ENCODE assay signal across 8 cellular contexts in the genomic region with DNA sequence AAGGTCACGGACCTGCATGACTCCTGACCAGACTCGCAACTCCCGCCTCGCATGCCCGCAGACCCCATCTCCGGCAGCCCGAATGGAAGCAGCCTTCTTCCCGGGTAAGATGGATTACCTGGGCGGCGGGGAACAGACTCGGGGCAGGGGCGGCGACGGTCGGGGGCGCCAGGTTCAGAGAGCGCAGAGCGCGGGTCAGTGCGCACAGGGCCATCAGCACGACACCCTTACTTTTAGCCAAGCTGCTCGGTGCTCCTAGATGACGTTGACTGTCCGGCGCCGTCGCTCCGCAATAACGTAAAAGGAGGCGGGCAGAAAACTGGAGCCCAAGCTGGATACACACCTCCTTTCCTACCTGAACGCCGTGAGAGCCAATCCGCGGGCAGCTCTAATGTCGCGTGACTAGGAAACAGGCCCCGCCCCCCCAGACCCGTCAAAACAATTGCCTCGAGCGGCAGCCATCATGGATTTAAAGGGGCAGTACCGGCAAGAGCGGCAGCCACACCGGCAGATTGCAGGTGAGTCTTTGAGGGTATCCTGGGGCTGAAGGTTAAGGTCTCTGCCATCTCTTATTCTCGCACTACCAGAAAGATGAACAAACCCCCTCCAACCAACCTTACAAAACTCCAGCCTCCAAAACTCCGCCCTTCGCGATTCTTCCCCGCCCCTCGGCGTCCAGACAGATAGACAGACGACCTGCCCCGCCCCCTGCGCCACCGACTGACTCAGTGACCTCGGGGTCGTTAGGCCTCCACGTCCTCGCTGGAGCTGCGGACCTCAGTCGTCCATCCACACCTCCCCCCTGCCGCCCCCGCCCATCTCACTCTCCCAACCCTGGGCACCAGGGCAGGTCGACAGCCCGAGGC. TPM values are rescaled to one million over a fixed set of nuclear protein-coding genes. Genes with fewer than 3 reads are reported as not detected.
DNase-seq lines count a peak whose midpoint lies in the region; TF ChIP-seq lines count a peak whose summit lies in the region.

A gene (plus strand): TSS at position 464 of the 866 bp plus-strand sequence. CDS start 1,705 bp downstream, outside the sequence.
A gene (minus strand): TSS at position 267 of the 866 bp plus-strand sequence. CDS start 53 bp downstream, at position 214.

- peak within 1 kb of the TSS; percentile 89 for H3K9ac ChIP-seq in H9 (ENCODE audit: extremely low read depth, insufficient read length, low read length)
- peak within 1 kb of the TSS; percentile 86 for H3K9ac ChIP-seq in neural cell (ENCODE audit: low read length)

- peaks cover 2% of the 10 kb centered on the region; the same call in 1 of the 2 replicates for H3K36me3 ChIP-seq in MG63
- no peaks in the 10 kb centered on the region for H3K36me3 ChIP-seq in neural cell (ENCODE audit: insufficient read depth, low read length)
- peaks cover 8 to 52% (median 50%) of the 10 kb centered on the region in 4 donors for H3K36me3 ChIP-seq in stomach

- no peak within 1 kb of the TSS for H2BK12ac ChIP-seq in H9 (ENCODE audit: insufficient read length, low read depth, low read length)

- WGBS in H9 (ENCODE audit: extremely low coverage, insufficient read length, low lambda C conversion rate) = no CpG with 5 or more reads among the region's 64 CpGs
- 0 to 1% (median 0%) methylated on average over 36 to 64 of the region's 64 CpGs for WGBS in stomach, 5 donors

- H3K14ac ChIP-seq in H9 (ENCODE audit: insufficient read depth, low read length) = peak within 1 kb of the TSS; percentile 81; the same call in 1 of the 2 replicates

- no peaks in the 10 kb centered on the region for H4K20me1 ChIP-seq in H9 (ENCODE audit: control insufficient read depth, insufficient read depth, insufficient read length)
- H4K20me1 ChIP-seq in neural cell (ENCODE audit: insufficient read depth) = no peaks in the 10 kb centered on the region

- no peaks in the 10 kb centered on the region for H3K9me3 ChIP-seq in H9 (ENCODE audit: control insufficient read depth, low read depth, low read length)
- H3K9me3 ChIP-seq in MG63 = no peaks in the 10 kb centered on the region
- no peaks in the 10 kb centered on the region for H3K9me3 ChIP-seq in neural cell (ENCODE audit: low read length)
- no peaks in the 10 kb centered on the region for H3K9me3 ChIP-seq in stomach

- H2BK5ac ChIP-seq in H9 (ENCODE audit: insufficient read length, low read length) = peak within 1 kb of the TSS; percentile 36

- H3T11ph ChIP-seq in H9 (ENCODE audit: low read length) = no peak within 1 kb of the TSS

- peaks cover 20 to 23% of the 10 kb centered on the region in 2 experiments for H3K4me1 Mint-ChIP-seq in H9

- H3K27ac ChIP-seq in H9 (ENCODE audit: insufficient read length, low read depth, low read length) (no peak within 1 kb of the TSS), neural cell (ENCODE audit: low read length) (peak within 1 kb of the TSS; percentile 78), stomach (peak within 1 kb of the TSS; percentile 90 to 94 (median 93))

- H3K56ac ChIP-seq in H9 (ENCODE audit: insufficient read length, low read depth, low read length) = no peak within 1 kb of the TSS

- no peak within 1 kb of the TSS for H4K8ac ChIP-seq in H9 (replicated peaks; ENCODE audit: insufficient read length, low read depth, low read length)

- H3K4me2 ChIP-seq in H9 (ENCODE audit: insufficient read depth, insufficient read length, low read length) (peak within 1 kb of the TSS; percentile 83), neural cell (ENCODE audit: low read length) (peak within 1 kb of the TSS; percentile 89)

- H2BK120ac ChIP-seq in H9 (ENCODE audit: low read depth, low read length, poor library complexity, severe bottlenecking) = no peak within 1 kb of the TSS

- peak; percentile 100 for DNase-seq in ELR (ENCODE audit: low read depth)
- peak; percentile 99 for DNase-seq in H9
- DNase-seq in MG63 = peak; percentile 94
- DNase-seq in SHP77 treated with DMSO at 0.1 percent for 48 hours (lab: John Stamatoyannopoulos, UW) = peak; percentile 96
- DNase-seq in activated gamma-delta T cell treated with Interleukin-2 at 50 U/mL for 16 hours = peak; percentile 98
- peak; percentile 99 for DNase-seq in fibroblast of villous mesenchyme (ENCODE audit: low read depth)
- peak; percentile 98 for DNase-seq in stomach

- H3K23me2 ChIP-seq in H9 (ENCODE audit: insufficient read length, low read depth, low read length, poor library complexity, severe bottlenecking) = no peaks in the 10 kb centered on the region

- H2BK15ac ChIP-seq in H9 (ENCODE audit: low read depth, low read length) = no peak within 1 kb of the TSS

- peak within 1 kb of the TSS; percentile 96 for H3K4me3 ChIP-seq in MG63
- peak within 1 kb of the TSS; percentile 99 for H3K4me3 ChIP-seq in fibroblast of villous mesenchyme (ENCODE audit: low read depth, low read length)
- peak within 1 kb of the TSS; percentile 84 for H3K4me3 ChIP-seq in neural cell (ENCODE audit: low read length)
- H3K4me3 ChIP-seq in stomach = peak within 1 kb of the TSS; percentile 76 to 97 (median 90)

- no peaks in the 10 kb centered on the region for H3K9me2 ChIP-seq in neural cell (ENCODE audit: insufficient read depth, low read length)

- peak in 2 of 4 donors; percentile 36 to 79 for TF ChIP-seq POLR2A in stomach (IDR thresholded peaks at IDR 0.05)

- peak within 1 kb of the TSS; percentile 93 to 96 for H3K4me3 Mint-ChIP-seq in H9

- no peak within 1 kb of the TSS for H4K91ac ChIP-seq in H9 (ENCODE audit: insufficient read length, low read depth, low read length)

- TF ChIP-seq RAD21 in neural cell (conservative IDR thresholded peaks at IDR 0.05) = peak; percentile 17

- H3K36me3 Mint-ChIP-seq in H9 (ENCODE audit: insufficient read depth in 1 of 3, low read depth in 3 of 3) = peaks cover 15 to 39% (median 27%) of the 10 kb centered on the region in 3 experiments

- no peak within 1 kb of the TSS for H3K4ac ChIP-seq in H9 (ENCODE audit: low read depth, low read length)

- intact Hi-C loops in stomach (cut with DNase I; ENCODE audit: low total_unique reads) = no loop called here

- no peaks in the 10 kb centered on the region for H3F3A ChIP-seq in neural cell (ENCODE audit: insufficient read depth, low read length, poor library complexity, severe bottlenecking)

- no peaks in the 10 kb centered on the region for H3K27me3 Mint-ChIP-seq in H9 (ENCODE audit: low read depth)

- H4K5ac ChIP-seq in H9 (ENCODE audit: insufficient read length, low read depth, low read length) = no peak within 1 kb of the TSS

- H3K27me3 ChIP-seq in H9 (ENCODE audit: insufficient read depth, low read length) (no peaks in the 10 kb centered on the region), MG63 (no peaks in the 10 kb centered on the region), neural cell (ENCODE audit: insufficient read depth, low read depth, low read length) (no peaks in the 10 kb centered on the region), stomach (no peaks in the 10 kb centered on the region)

- H3K79me1 ChIP-seq in H9 (ENCODE audit: insufficient read depth, low read depth, low read length, poor library complexity, severe bottlenecking) = peaks cover 3% of the 10 kb centered on the region

- no peak for TF ChIP-seq CTCF in H9 (conservative IDR thresholded peaks at IDR 0.05)
- TF ChIP-seq CTCF in fibroblast of villous mesenchyme (IDR thresholded peaks at IDR 0.05; ENCODE audit: insufficient read depth, low read depth, low read length) = no peak
- TF ChIP-seq CTCF in neural cell (IDR thresholded peaks at IDR 0.05; ENCODE audit: poor library complexity, severe bottlenecking) = no peak
- no peak for TF ChIP-seq CTCF in stomach (IDR thresholded peaks at IDR 0.05)

- no peaks in the 10 kb centered on the region for H3K9me3 Mint-ChIP-seq in H9

- H3K4me1 ChIP-seq in H9 (ENCODE audit: insufficient read depth, low read length) = 0 out of 2 replicates have a peak, but pooled peaks cover 4% of the 10 kb centered on the region
- peaks cover 28 to 51% (median 46%) of the 10 kb centered on the region in 4 donors for H3K4me1 ChIP-seq in stomach

- no peak within 1 kb of the TSS for H2AK5ac ChIP-seq in H9 (ENCODE audit: insufficient read length, low read length)

- peak within 1 kb of the TSS; percentile 59 for H3K18ac ChIP-seq in H9 (ENCODE audit: insufficient read length, low read depth, low read length)

- H3K79me2 ChIP-seq in H9 (ENCODE audit: insufficient read depth, low read length) = peaks cover 10% of the 10 kb centered on the region; the same call in 1 of the 2 replicates
- H3K79me2 ChIP-seq in neural cell (replicated peaks; ENCODE audit: insufficient read depth, low read length) = peaks cover 11% of the 10 kb centered on the region

- H3K23ac ChIP-seq in H9 (ENCODE audit: insufficient read length, low read depth, low read length) = no peak within 1 kb of the TSS

- no peak within 1 kb of the TSS for H2AFZ ChIP-seq in H9 (ENCODE audit: low read length)
- peak within 1 kb of the TSS; percentile 97 for H2AFZ ChIP-seq in neural cell (ENCODE audit: low read depth, low read length)

- peak within 1 kb of the TSS; percentile 99 to 100 (median 99) for H3K27ac Mint-ChIP-seq in H9

- TF ChIP-seq EP300 in neural cell (conservative IDR thresholded peaks at IDR 0.05; ENCODE audit: poor library complexity, severe bottlenecking) (peak; percentile 37), stomach (IDR thresholded peaks at IDR 0.05) (no peak)

- H2BK20ac ChIP-seq in H9 (ENCODE audit: low read depth, low read length, poor library complexity, severe bottlenecking) = no peak within 1 kb of the TSS

RNA-seq across cellular contexts. Expression of the first gene that starts in this region (rescaled TPM):
- total RNA-seq in H9 (2021) (29.7 TPM in 2 replicates), fibroblast of villous mesenchyme (16.0 and 16.1 TPM in 2 replicates), stomach (100 to 1,000 TPM in 2 of 5 donors, 10 to 100 TPM in 3; 24.4 to 410 (median 61.1) TPM)
- 16.6 and 44.3 TPM in 2 replicates for total RNA-seq in MG63 (2014; rRNA removed; shearing (Covaris generic); ENCODE audit: low replicate concordance)
- polyA plus RNA-seq in neural cell (74.0 and 75.3 TPM in 2 replicates), stomach (10 to 100 TPM; 23.5 to 38.5 (median 31.1) TPM)
- polyA minus RNA-seq in neural cell = 44.3 and 46.4 TPM in 2 replicates

RNA-seq across cellular contexts. Expression of the second gene that starts in this region (rescaled TPM):
- 71.9 and 74.4 TPM in 2 replicates for total RNA-seq in H9 (2021)
- total RNA-seq in MG63 (2014; rRNA removed; shearing (Covaris generic); ENCODE audit: low replicate concordance) = 31.0 and 54.7 TPM in 2 replicates
- total RNA-seq in fibroblast of villous mesenchyme = 20.7 and 23.8 TPM in 2 replicates
- 17.2 and 22.5 TPM in 2 replicates for polyA plus RNA-seq in neural cell
- polyA minus RNA-seq in neural cell = 6.5 and 12.2 TPM in 2 replicates
- total RNA-seq in stomach = 10 to 100 TPM in 2 of 5 donors, 1 to 10 TPM in 3; 3.5 to 28.1 (median 8.8) TPM
- 10 to 100 TPM; 40.0 to 74.8 (median 49.8) TPM for polyA plus RNA-seq in stomach
